ENCODE assay signal across 18 cellular contexts in the genomic region with DNA sequence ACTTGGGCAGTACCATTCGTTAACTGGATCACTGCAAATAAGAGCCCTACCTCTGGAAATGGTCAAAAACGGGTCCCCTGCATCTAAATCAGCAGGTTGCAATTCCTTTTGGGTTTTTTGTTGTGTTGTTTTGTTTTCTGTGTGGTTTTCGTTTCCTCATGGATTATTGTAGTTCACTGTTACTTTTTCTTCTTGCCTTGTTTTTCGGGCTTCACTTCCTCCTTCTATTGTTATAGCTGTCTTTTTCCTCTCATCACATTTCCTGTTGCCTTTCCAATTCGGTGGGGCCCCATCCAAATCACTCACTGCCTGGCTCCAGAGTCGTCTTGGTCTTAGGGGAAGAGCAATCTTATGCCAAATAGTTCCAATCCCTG. TPM values are rescaled to one million over a fixed set of nuclear protein-coding genes. Genes with fewer than 3 reads are reported as not detected.
DNase-seq lines count a peak whose midpoint lies in the region; ATAC-seq and TF ChIP-seq lines count a peak whose summit lies in the region.
"Had no signal": no experiment of that assay in that cellular context is flagged by ENCODE, and none has a peak within 500 bp of the region (broad histone marks: within the 10 kb centered on the region; RNA-seq: fewer than 3 reads in every experiment).

No MANE protein-coding gene starts in this region.

- no peak overlapping the region for H3K4me3 ChIP-seq in A673 (ENCODE audit: low read depth, low read length, poor library complexity, severe bottlenecking)
- H3K4me3 ChIP-seq in SK-N-MC: peak overlapping the region; percentile 36; the same call in 1 of the 2 replicates
- H3K4me3 ChIP-seq in left lung: no peak overlapping the region
- H3K4me3 ChIP-seq: uterus had no signal

- POLR2A ChIA-PET in A673 (lab: Charles Lee; ENCODE audit: low non-redundant PET): no interaction called here

- H3K27me3 ChIP-seq in A673 (replicated peaks; ENCODE audit: insufficient read depth, low read depth, low read length, poor library complexity) (no peaks in the 10 kb centered on the region), left lung (no peaks in the 10 kb centered on the region)
- H3K27me3 ChIP-seq: uterus had no signal

- intact Hi-C loops in A673 (cut with micrococcal nuclease; ENCODE audit: unreplicated experiment) (loop anchor here (10.0 kb wide), 1 partner anchor 465 kb away; no protein-coding TSS in a partner anchor), left lung (cut with DNase I) (loop anchor here in 1 of 2 donors (10.0 kb wide), 1 partner anchor 215 kb away; the partner anchor contains the start of gene ATG10)

- H3K27ac ChIP-seq in A673 (ENCODE audit: low read depth, low read length, poor library complexity, severe bottlenecking): peak overlapping the region; percentile 15
- H3K27ac ChIP-seq in SK-N-MC: peak overlapping the region; percentile 75
- H3K27ac ChIP-seq in left lung: peak overlapping the region; percentile 17 to 53
- H3K27ac ChIP-seq: RWPE1, uterus had no signal

- H3K4me1 ChIP-seq in A673 (ENCODE audit: insufficient read depth, low read length, poor library complexity, severe bottlenecking) (peaks cover 41% of the 10 kb centered on the region), left lung (peaks cover 5 to 17% of the 10 kb centered on the region in 2 donors)

- H3K36me3 ChIP-seq in A673 (ENCODE audit: insufficient read depth, low read length, poor library complexity, severe bottlenecking): no peaks in the 10 kb centered on the region
- no peaks in the 10 kb centered on the region for H3K36me3 ChIP-seq in SK-N-MC (ENCODE audit: insufficient read depth, low read length)
- no peaks in the 10 kb centered on the region for H3K36me3 ChIP-seq in left lung
- H3K36me3 ChIP-seq: uterus had no signal

- CTCF ChIA-PET in A673 (lab: Charles Lee): no interaction called here

- H3K9me3 ChIP-seq in A673 (ENCODE audit: low read depth, low read length, poor library complexity, severe bottlenecking): no peaks in the 10 kb centered on the region
- H3K9me3 ChIP-seq in SK-N-MC (ENCODE audit: low read depth, low read length): no peaks in the 10 kb centered on the region
- no peaks in the 10 kb centered on the region for H3K9me3 ChIP-seq in left lung
- H3K9me3 ChIP-seq: uterus had no signal

- no peak for ATAC-seq in left lung
- no peak for ATAC-seq in GM21447 (IDR thresholded peaks at IDR 0.05; ENCODE audit: unreplicated experiment)
- no peak for ATAC-seq in GM19397 (IDR thresholded peaks at IDR 0.05; ENCODE audit: unreplicated experiment)
- ATAC-seq: activated CD8-positive, alpha-beta T cell treated with anti-CD3 and anti-CD28 coated beads for 36 hours had no signal

- BruUV-seq in A673 (replicated peaks; lab: Mats Ljungman, UMichigan): no TSS peak

- TF ChIP-seq CTCF in A673 (conservative IDR thresholded peaks at IDR 0.05; ENCODE audit: low read depth, low read length) (no peak), left lung (IDR thresholded peaks at IDR 0.05) (no peak)

- peak overlapping the region; percentile 4 for H3K9ac ChIP-seq in SK-N-MC (ENCODE audit: insufficient read length)

- in situ Hi-C loops in KBM-7 (cut with MboI; ENCODE audit: low pct_unique_long_range_greater_than_20kb, low sequenced_read_pairs): no loop called here

- DNase-seq in A673 (ENCODE audit: low spot score) (peak; percentile 75), KBM-7 (peak; percentile 68), SK-N-MC (ENCODE audit: low read depth, low spot score) (no peak), left lung (no peak), dedifferentiated amniotic fluid mesenchymal stem cell (ENCODE audit: extremely low spot score) (no peak), SW 1271 (lab: John Stamatoyannopoulos, UW) (no peak)
- DNase-seq: activated CD8-positive, alpha-beta T cell treated with anti-CD3 and anti-CD28 coated beads for 36 hours; amniotic stem cell; CD4-positive, alpha-beta memory T cell; cerebellar nuclear complex; DMS79; IMR-90; NCI-H1092 treated with DMSO at 0.1 percent for 48 hours; NCI-H2171; uterus had no signal

RNA-seq across cellular contexts. Expression of gene SSBP2, which starts 8.7 kb away (rescaled TPM):
- 42.8 and 53.7 TPM in 2 replicates for total RNA-seq in A673 (2021)
- total RNA-seq in left lung: 10 to 100 TPM; 31.6 to 37.3 TPM

Comparison
In these comparisons a context has a peak if more than half of its experiments do, and no peak if none do; other contexts are left out.
1. DNase-seq: peak in A673 (single experiment) and KBM-7 (single experiment); none in SK-N-MC (single experiment), left lung (0 of 2), dedifferentiated amniotic fluid mesenchymal stem cell (single experiment) and SW 1271 (0 of 2).
2. H3K27ac ChIP-seq: peak in every context shown above with its lines; median percentile 75 in SK-N-MC; 35 in left lung; 15 in A673.